ENCODE assay signal across 10 cellular contexts in genomic region chr2:119252186-119253113, GRCh38. TPM values are rescaled to one million over a fixed set of nuclear protein-coding genes. Genes with fewer than 3 reads are reported as not detected.
A peak's percentile ranks its signal among the peaks of the same experiment; 100 is the strongest.
DNase-seq lines count a peak whose midpoint lies in the region; FAIRE-seq and TF ChIP-seq lines count a peak whose summit lies in the region.
"Had no signal": no experiment of that assay in that cellular context is flagged by ENCODE, and none has a peak within 500 bp of the region (broad histone marks: within the 10 kb centered on the region; RNA-seq: fewer than 3 reads in every experiment).

No MANE protein-coding gene starts in this region.

- TF ChIP-seq CTCF in RWPE1 (conservative IDR thresholded peaks at IDR 0.05; ENCODE audit: low read depth), result no peak

- no peak overlapping the region for H2AK5ac ChIP-seq in trophoblast cell (ENCODE audit: low read length)

- H3K36me3 ChIP-seq in trophoblast cell (ENCODE audit: control insufficient read depth in 1 of 2, insufficient read depth in 2 of 2, low read length in 2 of 2), result no peaks in the 10 kb centered on the region

- H3K18ac ChIP-seq in trophoblast cell (ENCODE audit: low read length), result no peak overlapping the region

- no peaks in the 10 kb centered on the region for H3K79me2 ChIP-seq in trophoblast cell (ENCODE audit: control insufficient read depth, insufficient read depth, low read length, poor library complexity)

- H3K14ac ChIP-seq in trophoblast cell (ENCODE audit: low read length), result no peak overlapping the region

- no peak overlapping the region for H3K27ac Mint-ChIP-seq in activated CD4-positive, alpha-beta T cell treated with anti-CD3 and anti-CD28 coated beads, Interleukin-2, amount 10 ng/mL, durations not matched to agents 24 days and 14 days

- no peak overlapping the region for H2AFZ ChIP-seq in trophoblast cell (ENCODE audit: insufficient read depth, low read length, poor library complexity)

- H3K23ac ChIP-seq in trophoblast cell (ENCODE audit: low read length), result no peak overlapping the region

- CTCF ChIA-PET in RWPE1 (lab: Yijun Ruan, JAX), result interaction anchor here (0.6 to 0.7 kb wide), 2 partner anchors 66 to 370 kb away, joined by 3 to 7 read pairs; no protein-coding TSS in a partner anchor

- no peak overlapping the region for H2BK120ac ChIP-seq in trophoblast cell (ENCODE audit: insufficient read depth, low read length, poor library complexity)

- no peak overlapping the region for H2BK5ac ChIP-seq in trophoblast cell (ENCODE audit: low read depth, low read length, poor library complexity)

- H3K4ac ChIP-seq in trophoblast cell (ENCODE audit: low read depth, low read length), result no peak overlapping the region

- WGBS in trophoblast cell (ENCODE audit: extremely low coverage, insufficient coverage, insufficient read length), result no CpG with 5 or more reads among the region's 12 CpGs

- no peak overlapping the region for H4K91ac ChIP-seq in trophoblast cell (ENCODE audit: low read depth, low read length)

- intact Hi-C loops in activated CD4-positive, alpha-beta T cell treated with anti-CD3 and anti-CD28 coated beads, Interleukin-2, amount 10 ng/mL, durations not matched to agents 24 days and 14 days (cut with micrococcal nuclease), result no loop called here

- POLR2A ChIA-PET in RWPE1 (lab: Yijun Ruan, JAX; ENCODE audit: low non-redundant PET), result interaction anchor here (0.5 kb wide), 1 partner anchor 48 kb away, joined by 4 read pairs; no protein-coding TSS in a partner anchor

- no peak overlapping the region for H3K4me3 Mint-ChIP-seq in activated CD4-positive, alpha-beta T cell treated with anti-CD3 and anti-CD28 coated beads, Interleukin-2, amount 10 ng/mL, durations not matched to agents 24 days and 14 days

- H3K9me3 Mint-ChIP-seq in activated CD4-positive, alpha-beta T cell treated with anti-CD3 and anti-CD28 coated beads, Interleukin-2, amount 10 ng/mL, durations not matched to agents 24 days and 14 days, result no peaks in the 10 kb centered on the region

- no peak overlapping the region for H2BK12ac ChIP-seq in trophoblast cell (ENCODE audit: low read length)

- H3K4me3 ChIP-seq in trophoblast cell (ENCODE audit: low read depth, low read length), result no peak overlapping the region

- H3K27ac ChIP-seq in RWPE1 (peak overlapping the region; percentile 84), epithelial cell of prostate (peak overlapping the region; percentile 91), trophoblast cell (ENCODE audit: low read depth, low read length) (no peak overlapping the region)
- H3K27ac ChIP-seq: WERI-Rb-1 had no signal

- H3K9ac ChIP-seq in trophoblast cell (ENCODE audit: low read length), result no peak overlapping the region

- DNase-seq in GM04504 (ENCODE audit: low read depth) (peak; percentile 92), RWPE1 (ENCODE audit: low spot score) (peak; percentile 82), epithelial cell of prostate (ENCODE audit: low read depth, low spot score) (peak; percentile 95), trophoblast cell (peak; percentile 62 to 74), frontal cortex (ENCODE audit: low spot score in 2 of 2) (no peak), ureter (ENCODE audit: low spot score) (no peak)
- no peak for DNase-seq in activated naive CD4-positive, alpha-beta T cell treated with Interleukin-2 at 50 U/mL for 16 hours
- no peak for DNase-seq in activated CD4-positive, alpha-beta T cell treated with anti-CD3 and anti-CD28 coated beads, Interleukin-2, amount 10 ng/mL, durations not matched to agents 24 days and 14 days
- DNase-seq: NCI-H524, WERI-Rb-1 had no signal

- no peak overlapping the region for H4K8ac ChIP-seq in trophoblast cell (ENCODE audit: low read depth, low read length)

- no peak for FAIRE-seq in frontal cortex (lab: Jason Lieb, UNC)

- H3K4me2 ChIP-seq in trophoblast cell (ENCODE audit: low read length), result no peak overlapping the region

- peaks cover 2% of the 10 kb centered on the region for H3K9me3 ChIP-seq in trophoblast cell (ENCODE audit: insufficient read depth, low read depth, low read length)

- no peaks in the 10 kb centered on the region for H3K36me3 Mint-ChIP-seq in activated CD4-positive, alpha-beta T cell treated with anti-CD3 and anti-CD28 coated beads, Interleukin-2, amount 10 ng/mL, durations not matched to agents 24 days and 14 days (ENCODE audit: low read depth)

- H3K4me1 Mint-ChIP-seq in activated CD4-positive, alpha-beta T cell treated with anti-CD3 and anti-CD28 coated beads, Interleukin-2, amount 10 ng/mL, durations not matched to agents 24 days and 14 days, result no peaks in the 10 kb centered on the region

- H3K4me1 ChIP-seq in trophoblast cell (ENCODE audit: control insufficient read depth in 1 of 2, insufficient read depth in 2 of 2, low read length in 2 of 2), result peaks cover 5 to 10% of the 10 kb centered on the region in 2 experiments

- H3K27me3 ChIP-seq in trophoblast cell (ENCODE audit: insufficient read depth, low read length), result no peaks in the 10 kb centered on the region

- H3K79me1 ChIP-seq in trophoblast cell (ENCODE audit: low read length), result peaks cover 3% of the 10 kb centered on the region

- no peak overlapping the region for H4K12ac ChIP-seq in trophoblast cell (ENCODE audit: low read depth, low read length)

- no peaks in the 10 kb centered on the region for H3K27me3 Mint-ChIP-seq in activated CD4-positive, alpha-beta T cell treated with anti-CD3 and anti-CD28 coated beads, Interleukin-2, amount 10 ng/mL, durations not matched to agents 24 days and 14 days

RNA-seq across cellular contexts. Expression of gene STEAP3, which starts 28.8 kb away (rescaled TPM):
- 2.0 and 2.2 TPM in 2 replicates for polyA plus RNA-seq in trophoblast cell (2013)
- total RNA-seq in frontal cortex (under 0.01 TPM), ureter (40.7 TPM)
- total RNA-seq in activated CD4-positive, alpha-beta T cell treated with anti-CD3 and anti-CD28 coated beads, Interleukin-2, amount 10 ng/mL, durations not matched to agents 24 days and 14 days, result 0.16 and 0.19 TPM in 2 replicates

Comparison
In these comparisons a context has a peak if more than half of its experiments do, and no peak if none do; other contexts are left out.
1. DNase-seq: peak in GM04504 (single experiment), RWPE1 (single experiment), epithelial cell of prostate (single experiment) and trophoblast cell (2 of 2); none in activated naive CD4-positive, alpha-beta T cell treated with Interleukin-2 at 50 U/mL for 16 hours (single experiment), frontal cortex (0 of 2), activated CD4-positive, alpha-beta T cell treated with anti-CD3 and anti-CD28 coated beads, Interleukin-2, amount 10 ng/mL, durations not matched to agents 24 days and 14 days (single experiment) and ureter (single experiment).
2. RNA of gene STEAP3, which starts 28.8 kb away (total RNA-seq): 40.7 TPM in ureter (single experiment); 0.16 to 0.19 TPM in activated CD4-positive, alpha-beta T cell treated with anti-CD3 and anti-CD28 coated beads, Interleukin-2, amount 10 ng/mL, durations not matched to agents 24 days and 14 days and under 0.01 TPM in frontal cortex (single experiment); every median in the first group is over 10 times any median in the second.